8 cellular contexts compared by ENCODE assay signal in genomic region chr17:66191607-66192377, GRCh38. TPM values are rescaled to one million over a fixed set of nuclear protein-coding genes. Genes with fewer than 3 reads are reported as not detected.
DNase-seq lines count a peak whose midpoint lies in the region; FAIRE-seq and TF ChIP-seq lines count a peak whose summit lies in the region.

Gene CEP112 (minus strand): TSS chr17:66192133.

- no peaks in the 10 kb centered on the region for H3K9me3 ChIP-seq in mononuclear cell (ENCODE audit: low read depth, low read length)

- peak; percentile 17 for TF ChIP-seq CTCF in AG04449 (IDR thresholded peaks at IDR 0.05; ENCODE audit: insufficient read depth, low read length, missing control alignments)
- no peak for TF ChIP-seq CTCF in epithelial cell of esophagus (IDR thresholded peaks at IDR 0.05; ENCODE audit: insufficient read depth, low read depth, low read length, missing control alignments)

- H3K27me3 ChIP-seq in mononuclear cell (ENCODE audit: insufficient read depth, low read length): no peaks in the 10 kb centered on the region

- H3K4me1 ChIP-seq in mononuclear cell (ENCODE audit: insufficient read depth, low read length): peaks cover 11% of the 10 kb centered on the region

- CTCF ChIA-PET in AG04449 (lab: Yijun Ruan, JAX): interaction anchor here (1.6 to 2.1 kb wide), 2 partner anchors 9 to 482 kb away, joined by 3 to 13 read pairs; no protein-coding TSS in a partner anchor

- no peak for DNase-seq in AG04449 (ENCODE audit: low read depth, low spot score)
- peak; percentile 32 for DNase-seq in GM19239 (ENCODE audit: insufficient read length, low spot score)
- DNase-seq in HPDE6-E6E7 (ENCODE audit: extremely low spot score): peak; percentile 34
- DNase-seq in NOMO-1 treated with DMSO at 0.1 percent for 48 hours (lab: John Stamatoyannopoulos, UW; ENCODE audit: unreplicated experiment): peak; percentile 64
- DNase-seq in activated T-cell treated with anti-CD3 and anti-CD28 coated beads for 1 hour (ENCODE audit: low read depth): peak; percentile 86
- DNase-seq in epithelial cell of esophagus (ENCODE audit: low read depth): peak; percentile 39
- DNase-seq in stimulated activated CD8-positive, alpha-beta memory T cell treated with anti-CD3 and anti-CD28 coated beads, Interleukin-2, amount 100 ng/mL, for 1 hour (ENCODE audit: low read depth in 2 of 2): peak; percentile 75 to 88

- FAIRE-seq in GM19239 (lab: Jason Lieb, UNC): no peak

- POLR2A ChIA-PET in AG04449 (lab: Yijun Ruan, JAX): no interaction called here

- H3K4me3 ChIP-seq in AG04449 (ENCODE audit: low read depth, low read length): peak within 1 kb of the TSS; percentile 64
- peak within 1 kb of the TSS; percentile 53 for H3K4me3 ChIP-seq in epithelial cell of esophagus (ENCODE audit: low read length)
- H3K4me3 ChIP-seq in mononuclear cell (ENCODE audit: low read length): peak within 1 kb of the TSS; percentile 62

RNA-seq across cellular contexts. Expression of gene CEP112, which starts in this region (rescaled TPM):
- 3.3 TPM for total RNA-seq in mononuclear cell
